ENCODE assay signal across 8 cellular contexts in genomic region chr2:28445448-28446258, GRCh38. TPM values are rescaled to one million over a fixed set of nuclear protein-coding genes. Genes with fewer than 3 reads are reported as not detected.
DNase-seq lines count a peak whose midpoint lies in the region; ATAC-seq and FAIRE-seq lines count a peak whose summit lies in the region.

No MANE protein-coding gene starts in this region.

- no peaks in the 10 kb centered on the region for H3K27me3 Mint-ChIP-seq in activated T-helper 2 cell treated with anti-CD3 and anti-CD28 coated beads, Interferon-gamma antibody, Interleukin-2, Interleukin-4, amounts not matched to agents 10 μg/mL and 5 μg/mL and 100 μg/mL, durations not matched to agents 14 hours and 24 hours and 36 hours (ENCODE audit: low read depth)

- peak overlapping the region; percentile 17 for H3K4me3 Mint-ChIP-seq in activated T-helper 2 cell treated with anti-CD3 and anti-CD28 coated beads, Interferon-gamma antibody, Interleukin-2, Interleukin-4, amounts not matched to agents 10 μg/mL and 5 μg/mL and 100 μg/mL, durations not matched to agents 14 hours and 24 hours and 36 hours (ENCODE audit: low read depth)

- no peak for FAIRE-seq in urothelium cell line (lab: Jason Lieb, UNC)

- intact Hi-C loops in activated T-helper 2 cell treated with anti-CD3 and anti-CD28 coated beads, Interferon-gamma antibody, Interleukin-2, Interleukin-4, amounts not matched to agents 10 μg/mL and 5 μg/mL and 100 μg/mL, durations not matched to agents 14 hours and 24 hours and 36 hours (cut with micrococcal nuclease), result loop anchor here (1.0 to 10.0 kb wide), 6 partner anchors 20 to 483 kb away; partner anchors contain the start of gene FOSL2

- peak overlapping the region; percentile 74 for H3K27ac Mint-ChIP-seq in activated T-helper 2 cell treated with anti-CD3 and anti-CD28 coated beads, Interferon-gamma antibody, Interleukin-2, Interleukin-4, amounts not matched to agents 10 μg/mL and 5 μg/mL and 100 μg/mL, durations not matched to agents 14 hours and 24 hours and 36 hours

- ATAC-seq in HG02885 (IDR thresholded peaks at IDR 0.05; ENCODE audit: poor library complexity, unreplicated experiment) (no peak), HG02571 (IDR thresholded peaks at IDR 0.05; ENCODE audit: unreplicated experiment) (no peak)

- no peaks in the 10 kb centered on the region for H3K36me3 Mint-ChIP-seq in activated T-helper 2 cell treated with anti-CD3 and anti-CD28 coated beads, Interferon-gamma antibody, Interleukin-2, Interleukin-4, amounts not matched to agents 10 μg/mL and 5 μg/mL and 100 μg/mL, durations not matched to agents 14 hours and 24 hours and 36 hours (ENCODE audit: low read depth)

- peaks cover 67% of the 10 kb centered on the region for H3K4me1 Mint-ChIP-seq in activated T-helper 2 cell treated with anti-CD3 and anti-CD28 coated beads, Interferon-gamma antibody, Interleukin-2, Interleukin-4, amounts not matched to agents 10 μg/mL and 5 μg/mL and 100 μg/mL, durations not matched to agents 14 hours and 24 hours and 36 hours (ENCODE audit: low read depth)

- peaks cover 15% of the 10 kb centered on the region for H3K9me3 Mint-ChIP-seq in activated T-helper 2 cell treated with anti-CD3 and anti-CD28 coated beads, Interferon-gamma antibody, Interleukin-2, Interleukin-4, amounts not matched to agents 10 μg/mL and 5 μg/mL and 100 μg/mL, durations not matched to agents 14 hours and 24 hours and 36 hours

- DNase-seq in stimulated activated naive CD4-positive, alpha-beta T cell treated with Interleukin-2 at 50 U/mL for 16 hours (lab: John Stamatoyannopoulos, UW), result peak; percentile 57
- no peak for DNase-seq in stimulated activated naive CD4-positive, alpha-beta T cell (lab: John Stamatoyannopoulos, UW)
- DNase-seq in activated T-helper 2 cell treated with anti-CD3 and anti-CD28 coated beads, Interferon-gamma antibody, Interleukin-2, Interleukin-4, amounts not matched to agents 10 μg/mL and 5 μg/mL and 100 μg/mL, durations not matched to agents 14 hours and 24 hours and 36 hours (ENCODE audit: low spot score), result no peak
- DNase-seq in kidney tubule cell (ENCODE audit: low spot score) (peak; percentile 95), urothelium cell line (ENCODE audit: low spot score) (peak; percentile 92), C1 segment of cervical spinal cord (lab: John Stamatoyannopoulos, UW) (no peak)

RNA-seq across cellular contexts. Expression of gene PLB1, which starts 50.2 kb away (rescaled TPM):
- 1.8 and 2.0 TPM in 2 replicates for total RNA-seq in activated T-helper 2 cell treated with anti-CD3 and anti-CD28 coated beads, Interferon-gamma antibody, Interleukin-2, Interleukin-4, amounts not matched to agents 10 μg/mL and 5 μg/mL and 100 μg/mL, durations not matched to agents 14 hours and 24 hours and 36 hours

RNA-seq across cellular contexts. Expression of gene FOSL2, which starts 53.0 kb away (rescaled TPM):
- total RNA-seq in activated T-helper 2 cell treated with anti-CD3 and anti-CD28 coated beads, Interferon-gamma antibody, Interleukin-2, Interleukin-4, amounts not matched to agents 10 μg/mL and 5 μg/mL and 100 μg/mL, durations not matched to agents 14 hours and 24 hours and 36 hours, result 146 and 156 TPM in 2 replicates

Comparison
In these comparisons a context has a peak if more than half of its experiments do, and no peak if none do; other contexts are left out.
1. DNase-seq: peak in stimulated activated naive CD4-positive, alpha-beta T cell treated with Interleukin-2 at 50 U/mL for 16 hours (single experiment), kidney tubule cell (single experiment) and urothelium cell line (single experiment); none in stimulated activated naive CD4-positive, alpha-beta T cell (0 of 6), activated T-helper 2 cell treated with anti-CD3 and anti-CD28 coated beads, Interferon-gamma antibody, Interleukin-2, Interleukin-4, amounts not matched to agents 10 μg/mL and 5 μg/mL and 100 μg/mL, durations not matched to agents 14 hours and 24 hours and 36 hours (single experiment) and C1 segment of cervical spinal cord (0 of 14).